Comparison of ENCODE assay signal across 13 cellular contexts in the genomic region with DNA sequence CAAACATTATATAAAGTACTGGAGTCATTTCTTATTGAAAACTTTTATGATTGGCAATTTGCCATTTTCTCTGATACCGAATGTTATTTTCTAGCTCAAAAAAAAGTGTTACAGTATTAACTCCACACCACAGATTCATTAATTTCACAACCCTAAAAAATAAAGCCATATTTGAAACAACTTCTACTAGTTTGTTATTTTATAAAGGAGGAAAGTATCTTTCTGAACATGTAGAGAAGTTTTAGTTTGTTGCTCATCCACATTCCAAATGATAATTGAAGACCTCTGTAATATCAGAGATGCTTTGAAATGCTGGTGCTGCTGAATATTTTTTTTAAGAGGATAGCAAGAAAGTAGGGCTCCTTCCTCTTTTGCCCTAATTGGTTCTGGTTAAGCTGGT. TPM values are rescaled to one million over a fixed set of nuclear protein-coding genes. Genes with fewer than 3 reads are reported as not detected.
A peak's percentile ranks its signal among the peaks of the same experiment; 100 is the strongest.
DNase-seq lines count a peak whose midpoint lies in the region; ATAC-seq and TF ChIP-seq lines count a peak whose summit lies in the region.
"Had no signal": no experiment of that assay in that cellular context is flagged by ENCODE, and none has a peak within 500 bp of the region (broad histone marks: within the 10 kb centered on the region; RNA-seq: fewer than 3 reads in every experiment).

No MANE protein-coding gene starts in this region.

- CTCF ChIA-PET in Caco-2 (lab: Charles Lee), result no interaction called here

- H3K4me1 ChIP-seq in gastrocnemius medialis (peaks cover 0 to 4% of the 10 kb centered on the region in 2 donors), Caco-2 (peaks cover 5% of the 10 kb centered on the region; the same call in 1 of the 2 replicates)
- H3K4me1 ChIP-seq: BLaER1 had no signal

- POLR2A ChIA-PET in Caco-2 (lab: Charles Lee), result no interaction called here

- no peaks in the 10 kb centered on the region for H3K27me3 Mint-ChIP-seq in Caco-2 (ENCODE audit: insufficient read depth, unreplicated experiment)

- ATAC-seq in gastrocnemius medialis, result no peak

- peak overlapping the region; percentile 90 for H3K4me3 ChIP-seq in AG09309 (ENCODE audit: control insufficient read depth, low read depth, low read length)
- H3K4me3 ChIP-seq in WI38 (ENCODE audit: low read depth, low read length), result peak overlapping the region; percentile 92
- H3K4me3 ChIP-seq in foreskin fibroblast (ENCODE audit: low read depth in 1 of 2, low read length in 2 of 2), result peak overlapping the region; percentile 91 to 99
- peak overlapping the region; percentile 14 to 67 (median 52) for H3K4me3 ChIP-seq in gastrocnemius medialis
- H3K4me3 ChIP-seq in Caco-2 (ENCODE audit: low read depth, low read length), result no peak overlapping the region
- H3K4me3 ChIP-seq: BLaER1 had no signal

- no peaks in the 10 kb centered on the region for H3K9me3 Mint-ChIP-seq in Caco-2 (ENCODE audit: unreplicated experiment)

- H3K36me3 Mint-ChIP-seq in Caco-2 (ENCODE audit: insufficient read depth, unreplicated experiment), result no peaks in the 10 kb centered on the region

- H3K27ac Mint-ChIP-seq in Caco-2 (ENCODE audit: unreplicated experiment), result no peak overlapping the region

- intact Hi-C loops in gastrocnemius medialis (cut with DNase I; ENCODE audit: low total_unique reads), result no loop called here
- intact Hi-C loops in Caco-2 (cut with micrococcal nuclease; ENCODE audit: unreplicated experiment), result no loop called here

- no TSS peak for BruUV-seq in Caco-2 (replicated peaks; lab: Mats Ljungman, UMichigan)

- H3K9me3 ChIP-seq in gastrocnemius medialis (no peaks in the 10 kb centered on the region), Caco-2 (no peaks in the 10 kb centered on the region)

- no peak overlapping the region for H3K4me3 Mint-ChIP-seq in Caco-2 (ENCODE audit: unreplicated experiment)

- H3K27me3 ChIP-seq in gastrocnemius medialis, result peaks cover 16 to 30% (median 28%) of the 10 kb centered on the region in 3 donors
- no peaks in the 10 kb centered on the region; the same call in 1 of the 2 replicates for H3K27me3 ChIP-seq in Caco-2 (replicated peaks; ENCODE audit: control insufficient read depth, insufficient read depth, low read length)

- DNase-seq in AG09309 (ENCODE audit: low read depth), result no peak
- DNase-seq in foreskin fibroblast, result peak in 1 of 2 donors; percentile 39
- no peak for DNase-seq in gastrocnemius medialis
- DNase-seq in Caco-2, result no peak
- no peak for DNase-seq in hippocampal formation (lab: John Stamatoyannopoulos, UW)
- no peak for DNase-seq in retina
- no peak for DNase-seq in middle frontal gyrus (ENCODE audit: extremely low spot score, low spot score)
- DNase-seq: activated T-cell treated with anti-CD3 and anti-CD28 coated beads for 4 hours, nucleus accumbens had no signal

- in situ Hi-C loops in gastrocnemius medialis (cut with MboI; ENCODE audit: low sequenced_read_pairs in 4 of 4), result loop anchor here in 1 of 4 donors (25.0 kb wide), 1 partner anchor 1073 kb away; the partner anchor contains the start of genes CGGBP1 and ZNF654

- H3K4me1 Mint-ChIP-seq in Caco-2 (ENCODE audit: low read depth, unreplicated experiment), result peaks cover 16% of the 10 kb centered on the region

- no peak for TF ChIP-seq POLR2A in gastrocnemius medialis (IDR thresholded peaks at IDR 0.05)

- H3K36me3 ChIP-seq in gastrocnemius medialis (no peaks in the 10 kb centered on the region), Caco-2 (ENCODE audit: control insufficient read depth, insufficient read depth, low read length) (no peaks in the 10 kb centered on the region)
- H3K36me3 ChIP-seq: BLaER1 had no signal

- peak overlapping the region; percentile 59 to 81 (median 70) for H3K27ac ChIP-seq in gastrocnemius medialis
- H3K27ac ChIP-seq: BLaER1, HL-60, VCaP had no signal

- TF ChIP-seq CTCF in AG09309 (IDR thresholded peaks at IDR 0.05; ENCODE audit: control insufficient read depth, insufficient read depth, low read depth, low read length, missing control alignments) (no peak), WI38 (IDR thresholded peaks at IDR 0.05; ENCODE audit: low read depth, low read length) (no peak), foreskin fibroblast (IDR thresholded peaks at IDR 0.05; ENCODE audit: low read depth, low read length) (no peak), gastrocnemius medialis (IDR thresholded peaks at IDR 0.05 in 4 of 5, conservative IDR thresholded peaks at IDR 0.05 in 1 of 5) (no peak), Caco-2 (IDR thresholded peaks at IDR 0.05; ENCODE audit: insufficient read depth in 1 of 2, low read depth in 1 of 2, low read length in 1 of 2, severe bottlenecking in 1 of 2, unreplicated experiment in 1 of 2) (no peak)

RNA-seq across cellular contexts. Expression of gene VGLL3, which starts 2.0 kb away (rescaled TPM):
- total RNA-seq in gastrocnemius medialis (1 to 10 TPM; 3.5 to 9.5 (median 5.6) TPM), Caco-2 (2022) (8.2 and 10.4 TPM in 2 replicates)
